ENCODE assay signal across 9 cellular contexts in genomic region chr19:19214892-19215291, GRCh38. TPM values are rescaled to one million over a fixed set of nuclear protein-coding genes. Genes with fewer than 3 reads are reported as not detected.
DNase-seq lines count a peak whose midpoint lies in the region; ATAC-seq, FAIRE-seq and TF ChIP-seq lines count a peak whose summit lies in the region.
"Had no signal": no experiment of that assay in that cellular context is flagged by ENCODE, and none has a peak within 500 bp of the region (broad histone marks: within the 10 kb centered on the region; RNA-seq: fewer than 3 reads in every experiment).

No MANE protein-coding gene starts in this region.

- H3K9ac ChIP-seq in MM.1S (ENCODE audit: low read length) = no peak overlapping the region
- H3K9ac ChIP-seq in astrocyte (ENCODE audit: low read length) = no peak overlapping the region

- no peaks in the 10 kb centered on the region for H3K36me3 Mint-ChIP-seq in astrocyte (ENCODE audit: low read depth, unreplicated experiment)
- H3K36me3 Mint-ChIP-seq in activated T-helper 2 cell treated with anti-CD3 and anti-CD28 coated beads, Interferon-gamma antibody, Interleukin-2, Interleukin-4, amounts not matched to agents 10 μg/mL and 5 μg/mL and 100 μg/mL, durations not matched to agents 14 hours and 24 hours and 36 hours (ENCODE audit: low read depth) = no peaks in the 10 kb centered on the region

- no peaks in the 10 kb centered on the region for H3K4me1 Mint-ChIP-seq in astrocyte (ENCODE audit: low read depth, unreplicated experiment)
- no peaks in the 10 kb centered on the region for H3K4me1 Mint-ChIP-seq in activated T-helper 2 cell treated with anti-CD3 and anti-CD28 coated beads, Interferon-gamma antibody, Interleukin-2, Interleukin-4, amounts not matched to agents 10 μg/mL and 5 μg/mL and 100 μg/mL, durations not matched to agents 14 hours and 24 hours and 36 hours (ENCODE audit: low read depth)

- no peak overlapping the region for H3K4me3 Mint-ChIP-seq in astrocyte (ENCODE audit: unreplicated experiment)
- no peak overlapping the region for H3K4me3 Mint-ChIP-seq in activated T-helper 2 cell treated with anti-CD3 and anti-CD28 coated beads, Interferon-gamma antibody, Interleukin-2, Interleukin-4, amounts not matched to agents 10 μg/mL and 5 μg/mL and 100 μg/mL, durations not matched to agents 14 hours and 24 hours and 36 hours (ENCODE audit: low read depth)

- no peaks in the 10 kb centered on the region for H3K36me3 ChIP-seq in MM.1S (replicated peaks; ENCODE audit: insufficient read depth, low read length)
- H3K36me3 ChIP-seq in astrocyte (ENCODE audit: insufficient read depth, low read length) = no peaks in the 10 kb centered on the region
- no peaks in the 10 kb centered on the region for H3K36me3 ChIP-seq in right lobe of liver
- no peaks in the 10 kb centered on the region for H3K36me3 ChIP-seq in tibial artery

- H3K27me3 ChIP-seq in MM.1S (replicated peaks; ENCODE audit: insufficient read depth, low read length) = peaks cover 76% of the 10 kb centered on the region
- H3K27me3 ChIP-seq in astrocyte (ENCODE audit: insufficient read depth, low read length) = peaks cover 23% of the 10 kb centered on the region
- no peaks in the 10 kb centered on the region for H3K27me3 ChIP-seq in right lobe of liver
- H3K27me3 ChIP-seq in tibial artery = peaks cover 2 to 82% of the 10 kb centered on the region in 2 donors

- no peaks in the 10 kb centered on the region for H4K20me1 ChIP-seq in MM.1S (ENCODE audit: insufficient read depth, low read length)
- no peaks in the 10 kb centered on the region for H4K20me1 ChIP-seq in astrocyte (ENCODE audit: insufficient read depth, low read length)

- TF ChIP-seq CTCF in MM.1S (IDR thresholded peaks at IDR 0.05; ENCODE audit: low read length) = no peak
- no peak for TF ChIP-seq CTCF in astrocyte (IDR thresholded peaks at IDR 0.05; ENCODE audit: insufficient read depth, low read depth, low read length)
- TF ChIP-seq CTCF in right lobe of liver (IDR thresholded peaks at IDR 0.05) = no peak
- TF ChIP-seq CTCF in tibial artery (IDR thresholded peaks at IDR 0.05) = no peak

- H3K27ac Mint-ChIP-seq in astrocyte (ENCODE audit: unreplicated experiment) = no peak overlapping the region
- H3K27ac Mint-ChIP-seq in activated T-helper 2 cell treated with anti-CD3 and anti-CD28 coated beads, Interferon-gamma antibody, Interleukin-2, Interleukin-4, amounts not matched to agents 10 μg/mL and 5 μg/mL and 100 μg/mL, durations not matched to agents 14 hours and 24 hours and 36 hours = no peak overlapping the region

- H3K9me3 Mint-ChIP-seq in astrocyte (ENCODE audit: unreplicated experiment) = peaks cover 5% of the 10 kb centered on the region
- H3K9me3 Mint-ChIP-seq in activated T-helper 2 cell treated with anti-CD3 and anti-CD28 coated beads, Interferon-gamma antibody, Interleukin-2, Interleukin-4, amounts not matched to agents 10 μg/mL and 5 μg/mL and 100 μg/mL, durations not matched to agents 14 hours and 24 hours and 36 hours = no peaks in the 10 kb centered on the region

- no peak overlapping the region for H3K27ac ChIP-seq in MM.1S (ENCODE audit: low read length)
- H3K27ac ChIP-seq in astrocyte (ENCODE audit: low read depth, low read length) = no peak overlapping the region
- no peak overlapping the region for H3K27ac ChIP-seq in right lobe of liver
- no peak overlapping the region for H3K27ac ChIP-seq in tibial artery

- TF ChIP-seq POLR2A in right lobe of liver (IDR thresholded peaks at IDR 0.05) = no peak

- H3K9me3 ChIP-seq in MM.1S (replicated peaks; ENCODE audit: insufficient read depth, low read length) = no peaks in the 10 kb centered on the region
- H3K9me3 ChIP-seq in astrocyte (ENCODE audit: insufficient read depth, low read depth, low read length) = no peaks in the 10 kb centered on the region
- no peaks in the 10 kb centered on the region for H3K9me3 ChIP-seq in right lobe of liver
- H3K9me3 ChIP-seq in tibial artery = no peaks in the 10 kb centered on the region

- peak; percentile 59 for DNase-seq in Daoy (ENCODE audit: low read depth)
- DNase-seq in MM.1S = peak; percentile 18
- peak; percentile 25 for DNase-seq in astrocyte (ENCODE audit: low read depth)
- no peak for DNase-seq in right lobe of liver
- DNase-seq in COLO668 (lab: John Stamatoyannopoulos, UW; ENCODE audit: unreplicated experiment) = no peak
- DNase-seq in tibial artery = no peak
- no peak for DNase-seq in activated T-helper 2 cell treated with anti-CD3 and anti-CD28 coated beads, Interferon-gamma antibody, Interleukin-2, Interleukin-4, amounts not matched to agents 10 μg/mL and 5 μg/mL and 100 μg/mL, durations not matched to agents 14 hours and 24 hours and 36 hours (ENCODE audit: low spot score)

- ATAC-seq in right lobe of liver (peak; percentile 40 to 54 (median 41)), HG03097 (IDR thresholded peaks at IDR 0.05; ENCODE audit: low FRiP score, unreplicated experiment) (no peak)

- no peaks in the 10 kb centered on the region for H3F3A ChIP-seq in MM.1S (ENCODE audit: insufficient read depth, low read length)

- no peaks in the 10 kb centered on the region for H3K4me1 ChIP-seq in MM.1S (ENCODE audit: low read length)
- H3K4me1 ChIP-seq in astrocyte (ENCODE audit: insufficient read depth, low read length) = no peaks in the 10 kb centered on the region
- no peaks in the 10 kb centered on the region for H3K4me1 ChIP-seq in right lobe of liver
- H3K4me1 ChIP-seq in tibial artery = peaks cover 0 to 4% (median 0%) of the 10 kb centered on the region in 4 donors

- FAIRE-seq in astrocyte (lab: Jason Lieb, UNC) = no peak

- H3K79me2 ChIP-seq in MM.1S (ENCODE audit: low read length) (no peaks in the 10 kb centered on the region), astrocyte (ENCODE audit: insufficient read depth, low read length) (no peaks in the 10 kb centered on the region)

- WGBS in right lobe of liver (ENCODE audit: insufficient coverage, low coverage, low lambda C conversion rate, missing lambda C conversion rate) = 0% methylated on average over 2 of the region's 8 CpGs

- H3K4me2 ChIP-seq in MM.1S (ENCODE audit: low read depth, low read length) = no peak overlapping the region
- no peak overlapping the region for H3K4me2 ChIP-seq in astrocyte (ENCODE audit: low read length)

- H3K27me3 Mint-ChIP-seq in astrocyte (ENCODE audit: low read depth, unreplicated experiment) = peaks cover 54% of the 10 kb centered on the region
- peaks cover 30% of the 10 kb centered on the region for H3K27me3 Mint-ChIP-seq in activated T-helper 2 cell treated with anti-CD3 and anti-CD28 coated beads, Interferon-gamma antibody, Interleukin-2, Interleukin-4, amounts not matched to agents 10 μg/mL and 5 μg/mL and 100 μg/mL, durations not matched to agents 14 hours and 24 hours and 36 hours (ENCODE audit: low read depth)

- H3K4me3 ChIP-seq in MM.1S (ENCODE audit: low read length) = no peak overlapping the region
- H3K4me3 ChIP-seq in astrocyte (ENCODE audit: insufficient read depth, low read depth, low read length) = no peak overlapping the region
- H3K4me3 ChIP-seq in right lobe of liver = no peak overlapping the region
- H3K4me3 ChIP-seq in tibial artery = no peak overlapping the region

- H2AFZ ChIP-seq in MM.1S (ENCODE audit: low read length) (no peak overlapping the region), astrocyte (ENCODE audit: low read depth, low read length) (no peak overlapping the region)

- H3K9me2 ChIP-seq in MM.1S (replicated peaks; ENCODE audit: insufficient read depth, low read length) = no peaks in the 10 kb centered on the region

- intact Hi-C loops in right lobe of liver (cut with DNase I) (no loop called here), tibial artery (cut with DNase I; ENCODE audit: low total_unique reads) (no loop called here)
- intact Hi-C loops in activated T-helper 2 cell treated with anti-CD3 and anti-CD28 coated beads, Interferon-gamma antibody, Interleukin-2, Interleukin-4, amounts not matched to agents 10 μg/mL and 5 μg/mL and 100 μg/mL, durations not matched to agents 14 hours and 24 hours and 36 hours (cut with micrococcal nuclease) = no loop called here

RNA-seq across cellular contexts. Expression of gene NCAN, which starts 3.1 kb away (rescaled TPM):
- 0.06 TPM in 1 of 2 replicates, not detected in the other for total RNA-seq in Daoy (2014; rRNA removed; shearing (Covaris generic))
- total RNA-seq in astrocyte = 0.14 TPM in 1 of 2 replicates, not detected in the other
- total RNA-seq in right lobe of liver = under 1 TPM in 4 of 6 experiments, not detected in 2; 0.04 to 0.07 (median 0.06) TPM
- total RNA-seq in activated T-helper 2 cell treated with anti-CD3 and anti-CD28 coated beads, Interferon-gamma antibody, Interleukin-2, Interleukin-4, amounts not matched to agents 10 μg/mL and 5 μg/mL and 100 μg/mL, durations not matched to agents 14 hours and 24 hours and 36 hours = 0.23 TPM in 1 of 2 replicates, not detected in the other
- total RNA-seq: activated CD8-positive, alpha-beta memory T cell treated with anti-CD3 and anti-CD28 coated beads for 36 hours had no signal

RNA-seq across cellular contexts. Expression of gene NR2C2AP, which starts 11.7 kb away (rescaled TPM):
- 25.1 and 31.3 TPM in 2 replicates for total RNA-seq in Daoy (2014; rRNA removed; shearing (Covaris generic))
- total RNA-seq in astrocyte (4.3 and 5.1 TPM in 2 replicates), right lobe of liver (10 to 100 TPM in 1 of 6 experiments, 1 to 10 TPM in 5; 2.6 to 11.3 (median 5.4) TPM)
- 32.5 and 37.0 TPM in 2 replicates for total RNA-seq in activated T-helper 2 cell treated with anti-CD3 and anti-CD28 coated beads, Interferon-gamma antibody, Interleukin-2, Interleukin-4, amounts not matched to agents 10 μg/mL and 5 μg/mL and 100 μg/mL, durations not matched to agents 14 hours and 24 hours and 36 hours

RNA-seq across cellular contexts. Expression of gene RFXANK, which starts 22.8 kb away (rescaled TPM):
- 87.1 and 109 TPM in 2 replicates for total RNA-seq in Daoy (2014; rRNA removed; shearing (Covaris generic))
- total RNA-seq in astrocyte (91.1 and 92.5 TPM in 2 replicates), right lobe of liver (10 to 100 TPM; 13.8 to 21.2 (median 17.3) TPM)
- 105 and 112 TPM in 2 replicates for total RNA-seq in activated T-helper 2 cell treated with anti-CD3 and anti-CD28 coated beads, Interferon-gamma antibody, Interleukin-2, Interleukin-4, amounts not matched to agents 10 μg/mL and 5 μg/mL and 100 μg/mL, durations not matched to agents 14 hours and 24 hours and 36 hours

RNA-seq across cellular contexts. Expression of gene BORCS8, which starts 22.9 kb away (rescaled TPM):
- total RNA-seq in Daoy (2014; rRNA removed; shearing (Covaris generic)) = 7.8 and 18.7 TPM in 2 replicates
- 29.5 and 33.5 TPM in 2 replicates for total RNA-seq in astrocyte
- total RNA-seq in right lobe of liver = 10 to 100 TPM in 3 of 6 experiments, 1 to 10 TPM in 3; 6.0 to 12.2 (median 9.8) TPM
- total RNA-seq in activated T-helper 2 cell treated with anti-CD3 and anti-CD28 coated beads, Interferon-gamma antibody, Interleukin-2, Interleukin-4, amounts not matched to agents 10 μg/mL and 5 μg/mL and 100 μg/mL, durations not matched to agents 14 hours and 24 hours and 36 hours = 28.8 and 33.2 TPM in 2 replicates

RNA-seq across cellular contexts. Expression of gene MEF2B, which starts 44.8 kb away (rescaled TPM):
- total RNA-seq in Daoy (2014; rRNA removed; shearing (Covaris generic)) = 0.06 TPM in 1 of 2 replicates, not detected in the other
- 0.58 and 1.7 TPM in 2 replicates for total RNA-seq in astrocyte
- 1 to 10 TPM in 2 of 6 experiments, under 1 TPM in 2, not detected in 2; 0.24 to 2.1 (median 0.97) TPM for total RNA-seq in right lobe of liver
- 2.7 and 3.0 TPM in 2 replicates for total RNA-seq in activated T-helper 2 cell treated with anti-CD3 and anti-CD28 coated beads, Interferon-gamma antibody, Interleukin-2, Interleukin-4, amounts not matched to agents 10 μg/mL and 5 μg/mL and 100 μg/mL, durations not matched to agents 14 hours and 24 hours and 36 hours

Comparison
In these comparisons a context has a peak if more than half of its experiments do, and no peak if none do; other contexts are left out.
1. DNase-seq: peak in Daoy (single experiment), MM.1S (single experiment) and astrocyte (single experiment); none in right lobe of liver (0 of 3), COLO668 (single experiment), tibial artery (0 of 2) and activated T-helper 2 cell treated with anti-CD3 and anti-CD28 coated beads, Interferon-gamma antibody, Interleukin-2, Interleukin-4, amounts not matched to agents 10 μg/mL and 5 μg/mL and 100 μg/mL, durations not matched to agents 14 hours and 24 hours and 36 hours (single experiment).